ENCODE assay signal across 29 cellular contexts in genomic region chr11:94059065-94059464, GRCh38. TPM values are rescaled to one million over a fixed set of nuclear protein-coding genes. Genes with fewer than 3 reads are reported as not detected.
DNase-seq lines count a peak whose midpoint lies in the region; ATAC-seq, FAIRE-seq and TF ChIP-seq lines count a peak whose summit lies in the region.
"Had no signal": no experiment of that assay in that cellular context is flagged by ENCODE, and none has a peak within 500 bp of the region (broad histone marks: within the 10 kb centered on the region; RNA-seq: fewer than 3 reads in every experiment).

No MANE protein-coding gene starts in this region.

- H3K79me2 ChIP-seq in HepG2 (ENCODE audit: insufficient read depth, low read length) (no peaks in the 10 kb centered on the region), K562 (ENCODE audit: control insufficient read depth, insufficient read depth, low read length) (no peaks in the 10 kb centered on the region)

- H3K9me3 ChIP-seq in HepG2 (ENCODE audit: low read length) (no peaks in the 10 kb centered on the region), right lobe of liver (no peaks in the 10 kb centered on the region), K562 (replicated peaks; ENCODE audit: control insufficient read depth, insufficient read depth, low read depth, low read length) (no peaks in the 10 kb centered on the region)
- H3K9me3 ChIP-seq: BE2C, BLaER1 had no signal

- ATAC-seq in HepG2 (no peak), right lobe of liver (no peak), K562 (no peak)
- ATAC-seq: GM12878 had no signal

- no TSS peak for BruUV-seq in HepG2 (replicated peaks; lab: Mats Ljungman, UMichigan)
- BruUV-seq in K562 (replicated peaks; lab: Mats Ljungman, UMichigan) = no TSS peak

- TF ChIP-seq EP300 in HepG2 (IDR thresholded peaks at IDR 0.05; ENCODE audit: low read depth in 2 of 2, low read length in 2 of 2) (no peak), HepG2 (CRISPR knock-in tag; IDR thresholded peaks at IDR 0.05; ENCODE audit: borderline replicate concordance) (no peak), K562 (IDR thresholded peaks at IDR 0.05; ENCODE audit: low read length) (no peak)

- H3K4me2 ChIP-seq in HepG2 (ENCODE audit: low read depth, low read length) (no peak overlapping the region), K562 (ENCODE audit: insufficient read depth, low read length) (no peak overlapping the region)
- H3K4me2 ChIP-seq: BLaER1 had no signal

- FAIRE-seq in HepG2 (lab: Jason Lieb, UNC) = no peak
- no peak for FAIRE-seq in K562 (lab: Jason Lieb, UNC)
- FAIRE-seq: A204.1, GM12878, GM12892, GM18507 had no signal

- H3K9ac ChIP-seq in HepG2 (ENCODE audit: insufficient read depth, low read depth, low read length) = no peak overlapping the region
- no peak overlapping the region for H3K9ac ChIP-seq in K562 (ENCODE audit: insufficient read depth in 1 of 2, low read depth in 2 of 2, low read length in 2 of 2)
- H3K9ac ChIP-seq: BLaER1 had no signal

- in situ Hi-C loops in HepG2 (cut with HindIII; ENCODE audit: extremely low pct_ligation_motif_present, low pct_unique_long_range_greater_than_20kb) = no loop called here
- in situ Hi-C loops in K562 (cut with MboI) = no loop called here

- no peaks in the 10 kb centered on the region for H3K9me1 ChIP-seq in K562 (ENCODE audit: control insufficient read depth, insufficient read depth, low read length)

- TF ChIP-seq RAD21 in HepG2 (CRISPR knock-in tag; IDR thresholded peaks at IDR 0.05) = no peak
- TF ChIP-seq RAD21 in K562 (CRISPR knock-in tag; conservative IDR thresholded peaks at IDR 0.05 in 1 of 2, IDR thresholded peaks at IDR 0.05 in 1 of 2) = no peak

- H3K27ac ChIP-seq in HepG2 (ENCODE audit: extremely low read length, insufficient read depth, low read length) = no peak overlapping the region
- H3K27ac ChIP-seq in right lobe of liver = no peak overlapping the region
- H3K27ac ChIP-seq in K562 (ENCODE audit: extremely low read depth, low read depth, low read length) = no peak overlapping the region
- H3K27ac ChIP-seq: BLaER1 had no signal

- TF ChIP-seq CTCF in HepG2 (CRISPR knock-in tag; IDR thresholded peaks at IDR 0.05) (no peak), right lobe of liver (IDR thresholded peaks at IDR 0.05) (no peak), K562 (IDR thresholded peaks at IDR 0.05 in 2 of 3, conservative IDR thresholded peaks at IDR 0.05 in 1 of 3; ENCODE audit: insufficient read depth in 2 of 3, low read depth in 1 of 3, low read length in 3 of 3) (no peak)

- H3K4me1 ChIP-seq in HepG2 (ENCODE audit: insufficient read depth, low read length) (no peaks in the 10 kb centered on the region), right lobe of liver (no peaks in the 10 kb centered on the region), K562 (replicated peaks in 1 of 2; ENCODE audit: control insufficient read depth in 2 of 2, insufficient read depth in 2 of 2, low read length in 2 of 2) (no peaks in the 10 kb centered on the region)
- H3K4me1 ChIP-seq: BE2C had no signal

- POLR2A ChIA-PET in HepG2 (lab: Yijun Ruan, JAX) (no interaction called here), K562 (lab: Yijun Ruan, JAX) (no interaction called here)

- no peaks in the 10 kb centered on the region for H3K36me3 ChIP-seq in HepG2 (replicated peaks in 1 of 2; ENCODE audit: control insufficient read depth in 1 of 2, insufficient read depth in 2 of 2, low read length in 2 of 2)
- H3K36me3 ChIP-seq in right lobe of liver = no peaks in the 10 kb centered on the region
- H3K36me3 ChIP-seq in K562 (ENCODE audit: control insufficient read depth, insufficient read depth, low read length) = no peaks in the 10 kb centered on the region
- H3K36me3 ChIP-seq: BE2C, BLaER1 had no signal

- DNase-seq in HepG2 (ENCODE audit: low spot score) (no peak), right lobe of liver (no peak), K562 (ENCODE audit: extremely low read depth in 1 of 4, low spot score in 3 of 4) (no peak), NCI-H526 (lab: John Stamatoyannopoulos, UW) (no peak), kidney glomerular epithelial cell (lab: John Stamatoyannopoulos, UW) (no peak)
- DNase-seq: 8988T; ACHN; BE2C; C1 segment of cervical spinal cord; CD4-positive, alpha-beta memory T cell; CD4-positive, CD25-positive, alpha-beta regulatory T cell; CD8-positive, alpha-beta memory T cell; COR-L47; DMS 273 treated with DMSO at 0.1 percent for 48 hours; DMS153; DMS53; DMS79; DND-41; EL; GDM1 had no signal

- intact Hi-C loops in HepG2 (cut with micrococcal nuclease; ENCODE audit: unreplicated experiment) (no loop called here), right lobe of liver (cut with DNase I) (no loop called here), K562 (cut with micrococcal nuclease) (no loop called here)

- H3K27me3 ChIP-seq in HepG2 (ENCODE audit: control insufficient read depth in 1 of 2, insufficient read depth in 2 of 2, low read length in 2 of 2) = no peaks in the 10 kb centered on the region
- no peaks in the 10 kb centered on the region for H3K27me3 ChIP-seq in right lobe of liver
- H3K27me3 ChIP-seq in K562 (ENCODE audit: control insufficient read depth in 2 of 2, insufficient read depth in 2 of 2, low read length in 2 of 2) = peaks cover 0 to 3% of the 10 kb centered on the region in 2 experiments; a peak in 1 of 5 replicates
- H3K27me3 ChIP-seq: BLaER1 had no signal

- H3K4me3 ChIP-seq in HepG2 (replicated peaks in 1 of 3; ENCODE audit: insufficient read depth in 1 of 3, low read depth in 2 of 3, low read length in 3 of 3) = no peak overlapping the region
- H3K4me3 ChIP-seq in right lobe of liver = no peak overlapping the region
- no peak overlapping the region for H3K4me3 ChIP-seq in K562
- H3K4me3 ChIP-seq: BLaER1, GM12878 had no signal

- H4K20me1 ChIP-seq in HepG2 (ENCODE audit: insufficient read depth, low read length) (no peaks in the 10 kb centered on the region), K562 (replicated peaks; ENCODE audit: control insufficient read depth, insufficient read depth, low read length) (no peaks in the 10 kb centered on the region)
- H4K20me1 ChIP-seq: BLaER1 had no signal

- H2AFZ ChIP-seq in HepG2 (ENCODE audit: low read length) (no peak overlapping the region), K562 (ENCODE audit: low read depth, low read length) (no peak overlapping the region)

- CTCF ChIA-PET in HepG2 (lab: Yijun Ruan, JAX; ENCODE audit: low intra/inter-chr PET ratio, low total read pairs) = no interaction called here
- CTCF ChIA-PET in K562 (lab: Yijun Ruan, JAX; ENCODE audit: low intra/inter-chr PET ratio) = no interaction called here

- no peak for TF ChIP-seq POLR2A in HepG2 (IDR thresholded peaks at IDR 0.05; ENCODE audit: insufficient read depth in 1 of 2, low read depth in 2 of 2, low read length in 2 of 2)
- TF ChIP-seq POLR2A in right lobe of liver (IDR thresholded peaks at IDR 0.05) = no peak
- no peak for TF ChIP-seq POLR2A in K562 (conservative IDR thresholded peaks at IDR 0.05)

TF ChIP-seq in HepG2, 621 proteins besides CTCF, POLR2A, EP300 and RAD21 (continues in another document):
- no peak for TF ChIP-seq ZNF17 (CRISPR knock-in tag; IDR thresholded peaks at IDR 0.05)

TF ChIP-seq in K562, 482 proteins besides CTCF, POLR2A, EP300 and RAD21:
- TF ChIP-seq HMG20A (CRISPR knock-in tag; conservative IDR thresholded peaks at IDR 0.05) = no peak
- peak; percentile 53 for TF ChIP-seq CEBPB (tag; IDR thresholded peaks at IDR 0.05)

RNA-seq across cellular contexts. Expression of gene HEPHL1, which starts 37.9 kb away (rescaled TPM):
- total RNA-seq in HepG2 (2016; rRNA removed; fragmentation: Illumina TruSeq; extraction: Trizol) = 0.04 and 0.07 TPM in 2 replicates
- not detected in 2 replicates for total RNA-seq in HepG2 (2016; cell fraction: cytosol; rRNA removed; fragmentation: Illumina TruSeq; extraction: Trizol; ENCODE audit: low read depth)
- total RNA-seq in HepG2 (2016; cell fraction: insoluble cytoplasmic fraction; rRNA removed; fragmentation: Illumina TruSeq; extraction: Trizol) = 0.02 and 0.09 TPM in 2 replicates
- 0.03 TPM in 1 of 2 replicates, not detected in the other for total RNA-seq in HepG2 (2016; cell fraction: membrane; rRNA removed; fragmentation: Illumina TruSeq; extraction: Trizol)
- not detected in 2 replicates for total RNA-seq in HepG2 (2016; cell fraction: nucleus; rRNA removed; fragmentation: Illumina TruSeq; extraction: Trizol)
- 0.05 and 0.10 TPM in 2 replicates for polyA plus RNA-seq in HepG2 (2011; rRNA removed)
- 0.01 and 0.09 TPM in 2 replicates for polyA plus RNA-seq in HepG2 (2011; cell fraction: cytosol; rRNA removed)
- polyA plus RNA-seq in HepG2 (2011; cell fraction: nucleus; rRNA removed) = 0.07 TPM in 1 of 2 replicates, not detected in the other
- polyA plus RNA-seq in HepG2 (2012) = 0.17 TPM in 2 replicates
- not detected in 2 replicates for polyA plus RNA-seq in HepG2 (2016; cell fraction: cytosol; fragmentation: Illumina TruSeq; extraction: Trizol; ENCODE audit: low read depth)
- polyA plus RNA-seq in HepG2 (2016; cell fraction: insoluble cytoplasmic fraction; fragmentation: Illumina TruSeq; extraction: Trizol; ENCODE audit: low read depth) = 0.04 and 0.05 TPM in 2 replicates
- not detected in 2 replicates for polyA plus RNA-seq in HepG2 (2016; cell fraction: membrane; fragmentation: Illumina TruSeq; extraction: Trizol; ENCODE audit: low read depth)
- polyA plus RNA-seq in HepG2 (2016; cell fraction: nucleus; fragmentation: Illumina TruSeq; extraction: Trizol; ENCODE audit: insufficient read depth, low read depth) = not detected in 2 replicates
- polyA minus RNA-seq in HepG2 (2011; rRNA and poly(A)+ RNA removed; ENCODE audit: low replicate concordance) = 0.07 and 0.16 TPM in 2 replicates
- polyA minus RNA-seq in HepG2 (2011; cell fraction: cytosol; rRNA and poly(A)+ RNA removed) = 0.18 TPM in 1 of 2 replicates, not detected in the other
- 0.13 and 0.37 TPM in 2 replicates for polyA minus RNA-seq in HepG2 (2011; cell fraction: nucleus; rRNA and poly(A)+ RNA removed)
- not detected for total RNA-seq in right lobe of liver
- not detected in 2 replicates for total RNA-seq in K562 (2011; cell fraction: chromatin; rRNA removed; ENCODE audit: low replicate concordance)
- not detected in 2 replicates for total RNA-seq in K562 (2011; cell fraction: nucleolus; rRNA removed)
- not detected in 2 replicates for total RNA-seq in K562 (2011; cell fraction: nucleoplasm; rRNA removed)
- total RNA-seq in K562 (2014; rRNA removed) = not detected in 2 replicates
- not detected in 2 replicates for total RNA-seq in K562 (2014; rRNA removed; fragmentation: Illumina TruSeq; extraction: Trizol)
- 0.04 TPM in 1 of 2 replicates, not detected in the other for total RNA-seq in K562 (2015; rRNA removed; fragmentation: Illumina TruSeq; extraction: Trizol)
- not detected in 2 replicates for total RNA-seq in K562 (2021)
- 0.01 TPM in 1 of 2 replicates, not detected in the other for polyA plus RNA-seq in K562 (2011; rRNA removed)
- 0.01 TPM in 1 of 2 replicates, not detected in the other for polyA plus RNA-seq in K562 (2011; cell fraction: cytosol; rRNA removed)
- not detected in 2 replicates for polyA plus RNA-seq in K562 (2011; cell fraction: nucleus; rRNA removed)
- 0.01 TPM in 2 replicates for polyA plus RNA-seq in K562 (2012)
- not detected in 2 replicates for polyA plus RNA-seq in K562 (2014; fragmentation: Illumina TruSeq; extraction: Trizol)
- not detected for polyA plus RNA-seq in K562 (2014; fragmentation: Nextera tagmentation; extraction: Ambion mirVana)
- 0.01 TPM in 1 of 2 replicates, not detected in the other for polyA plus RNA-seq in K562 (2014; rRNA removed)
- polyA minus RNA-seq in K562 (2011; rRNA and poly(A)+ RNA removed) = not detected in 2 replicates
- polyA minus RNA-seq in K562 (2011; cell fraction: cytosol; rRNA and poly(A)+ RNA removed) = not detected in 2 replicates
- not detected in 2 replicates for polyA minus RNA-seq in K562 (2011; cell fraction: nucleus; rRNA and poly(A)+ RNA removed)
- total RNA-seq: A673; CD4-positive, alpha-beta memory T cell; CD4-positive, CD25-positive, alpha-beta regulatory T cell; CD8-positive, alpha-beta memory T cell; Daoy; G401; GM12878 had no signal
- polyA plus RNA-seq: CD14-positive monocyte; CD4-positive, alpha-beta memory T cell; CD4-positive, CD25-positive, alpha-beta regulatory T cell; CD8-positive, alpha-beta memory T cell had no signal

Comparison
In these comparisons a context has a peak if more than half of its experiments do, and no peak if none do; other contexts are left out.
1. Of the 241 proteins assayed by ChIP-seq in both HepG2 and K562: peak only in HepG2: none; only in K562: none; in both: CEBPB; in neither: 240.